Comparison of ENCODE assay signal across 8 cellular contexts in genomic region chr1:86616871-86617270, GRCh38.
DNase-seq lines count a peak whose midpoint lies in the region; ATAC-seq and TF ChIP-seq lines count a peak whose summit lies in the region.

No MANE protein-coding gene starts in this region.

- ATAC-seq in GM19025 (IDR thresholded peaks at IDR 0.05; ENCODE audit: low read depth, unreplicated experiment) (peak; percentile 95), HG02870 (IDR thresholded peaks at IDR 0.05; ENCODE audit: unreplicated experiment) (peak; percentile 99), natural killer cell (peak; percentile 95 to 98 (median 98)), gastrocnemius medialis (no peak)

- DNase-seq in NOMO-1 treated with dmso at 0.1 percent for 144 hours (lab: John Stamatoyannopoulos, UW; ENCODE audit: unreplicated experiment) (peak; percentile 80), natural killer cell (peak; percentile 22), posterior vena cava (ENCODE audit: low spot score) (no peak), chondrocyte (ENCODE audit: low spot score) (no peak), gastrocnemius medialis (no peak)
- no peak for DNase-seq in stimulated activated CD4-positive, alpha-beta T cell treated with anti-CD3 and anti-CD28 coated beads, Interleukin-4, amount 100 ng/mL, for 24 hours

- H3K9me3 ChIP-seq in gastrocnemius medialis, result no peaks in the 10 kb centered on the region

- in situ Hi-C loops in gastrocnemius medialis (cut with MboI; ENCODE audit: low sequenced_read_pairs in 4 of 4), result no loop called here

- H3K36me3 Mint-ChIP-seq in natural killer cell, result peaks cover 11% of the 10 kb centered on the region
- H3K36me3 Mint-ChIP-seq in chondrocyte (ENCODE audit: low read depth), result no peaks in the 10 kb centered on the region

- H3K36me3 ChIP-seq in gastrocnemius medialis, result no peaks in the 10 kb centered on the region

- no peak for TF ChIP-seq POLR2A in gastrocnemius medialis (IDR thresholded peaks at IDR 0.05)

- peaks cover 15 to 17% of the 10 kb centered on the region in 2 donors for H3K4me1 Mint-ChIP-seq in natural killer cell
- H3K4me1 Mint-ChIP-seq in chondrocyte (ENCODE audit: low read depth), result no peaks in the 10 kb centered on the region

- intact Hi-C loops in natural killer cell (cut with micrococcal nuclease) (no loop called here), posterior vena cava (cut with DNase I) (no loop called here), gastrocnemius medialis (cut with DNase I; ENCODE audit: low total_unique reads) (no loop called here)

- H3K4me3 ChIP-seq in gastrocnemius medialis, result no peak overlapping the region

- no peak overlapping the region for H3K27ac ChIP-seq in gastrocnemius medialis

- H3K4me3 Mint-ChIP-seq in natural killer cell (peak overlapping the region; percentile 66), chondrocyte (ENCODE audit: unreplicated experiment) (no peak overlapping the region)

- H3K27ac Mint-ChIP-seq in natural killer cell, result peak overlapping the region; percentile 74 to 78
- no peak overlapping the region for H3K27ac Mint-ChIP-seq in chondrocyte (ENCODE audit: unreplicated experiment)

- TF ChIP-seq CTCF in natural killer cell (IDR thresholded peaks at IDR 0.05), result no peak
- TF ChIP-seq CTCF in chondrocyte (IDR thresholded peaks at IDR 0.05), result no peak
- TF ChIP-seq CTCF in gastrocnemius medialis (IDR thresholded peaks at IDR 0.05 in 4 of 5, conservative IDR thresholded peaks at IDR 0.05 in 1 of 5), result no peak

- no peaks in the 10 kb centered on the region for H3K4me1 ChIP-seq in gastrocnemius medialis

- H3K9me3 Mint-ChIP-seq in natural killer cell (peaks cover 3 to 6% of the 10 kb centered on the region in 2 donors), chondrocyte (ENCODE audit: low read depth) (peaks cover 25% of the 10 kb centered on the region)

- H3K27me3 ChIP-seq in gastrocnemius medialis, result no peaks in the 10 kb centered on the region

- peaks cover 0 to 2% of the 10 kb centered on the region in 2 donors for H3K27me3 Mint-ChIP-seq in natural killer cell (ENCODE audit: low read depth in 2 of 2)
- H3K27me3 Mint-ChIP-seq in chondrocyte (ENCODE audit: low read depth), result peaks cover 4% of the 10 kb centered on the region

Comparison
In these comparisons a context has a peak if more than half of its experiments do, and no peak if none do; other contexts are left out.
1. ATAC-seq: peak in GM19025 (single experiment), HG02870 (single experiment) and natural killer cell (3 of 3); none in gastrocnemius medialis (0 of 2).
2. DNase-seq: peak in NOMO-1 treated with dmso at 0.1 percent for 144 hours (single experiment) and natural killer cell (single experiment); none in posterior vena cava (single experiment), chondrocyte (single experiment), stimulated activated CD4-positive, alpha-beta T cell treated with anti-CD3 and anti-CD28 coated beads, Interleukin-4, amount 100 ng/mL, for 24 hours (single experiment) and gastrocnemius medialis (0 of 2).